ENCODE assay signal across 8 cellular contexts in genomic region chr1:8409107-8409506, GRCh38.
DNase-seq lines count a peak whose midpoint lies in the region; FAIRE-seq and TF ChIP-seq lines count a peak whose summit lies in the region.

No MANE protein-coding gene starts in this region.

- TF ChIP-seq CTCF in type B pancreatic cell (conservative IDR thresholded peaks at IDR 0.05), result peak; percentile 64

- intact Hi-C loops in dendritic cell treated with granulocyte-macrophage colony-stimulating factor and Interleukin-4, amounts not matched to agents 40 ng/mL and 50 ng/mL, for 4 days (cut with micrococcal nuclease), result no loop called here

- no peak overlapping the region for H3K4me3 Mint-ChIP-seq in dendritic cell treated with granulocyte-macrophage colony-stimulating factor and Interleukin-4, amounts not matched to agents 40 ng/mL and 50 ng/mL, for 4 days
- peak overlapping the region; percentile 75 for H3K4me3 Mint-ChIP-seq in type B pancreatic cell

- H3K4me1 Mint-ChIP-seq in dendritic cell treated with granulocyte-macrophage colony-stimulating factor and Interleukin-4, amounts not matched to agents 40 ng/mL and 50 ng/mL, for 4 days (ENCODE audit: low read depth), result peaks cover 36% of the 10 kb centered on the region
- H3K4me1 Mint-ChIP-seq in type B pancreatic cell (ENCODE audit: unreplicated experiment), result peaks cover 55% of the 10 kb centered on the region

- no peak for FAIRE-seq in frontal cortex (lab: Jason Lieb, UNC)

- H3K9me3 Mint-ChIP-seq in dendritic cell treated with granulocyte-macrophage colony-stimulating factor and Interleukin-4, amounts not matched to agents 40 ng/mL and 50 ng/mL, for 4 days, result no peaks in the 10 kb centered on the region
- H3K9me3 Mint-ChIP-seq in type B pancreatic cell, result no peaks in the 10 kb centered on the region

- peaks cover 91% of the 10 kb centered on the region for H3K36me3 Mint-ChIP-seq in dendritic cell treated with granulocyte-macrophage colony-stimulating factor and Interleukin-4, amounts not matched to agents 40 ng/mL and 50 ng/mL, for 4 days (ENCODE audit: low read depth)
- H3K36me3 Mint-ChIP-seq in type B pancreatic cell, result peaks cover 27% of the 10 kb centered on the region

- DNase-seq in DMS53 (lab: John Stamatoyannopoulos, UW) (peak; percentile 13), DMS53 treated with DMSO at 0.1 percent for 48 hours (lab: John Stamatoyannopoulos, UW; ENCODE audit: unreplicated experiment) (no peak), OCI-M1 (lab: John Stamatoyannopoulos, UW) (peak; percentile 88), lung microvascular endothelial cell (ENCODE audit: low read depth in 2 of 2) (peak; percentile 64 to 70), type B pancreatic cell (ENCODE audit: extremely low spot score, unreplicated experiment) (no peak), frontal cortex (ENCODE audit: low spot score in 2 of 2) (no peak), T1000 (lab: John Stamatoyannopoulos, UW) (no peak)

- H3K27ac Mint-ChIP-seq in dendritic cell treated with granulocyte-macrophage colony-stimulating factor and Interleukin-4, amounts not matched to agents 40 ng/mL and 50 ng/mL, for 4 days, result peak overlapping the region; percentile 32
- peak overlapping the region; percentile 66 for H3K27ac Mint-ChIP-seq in type B pancreatic cell

- H3K27me3 Mint-ChIP-seq in dendritic cell treated with granulocyte-macrophage colony-stimulating factor and Interleukin-4, amounts not matched to agents 40 ng/mL and 50 ng/mL, for 4 days, result no peaks in the 10 kb centered on the region
- no peaks in the 10 kb centered on the region for H3K27me3 Mint-ChIP-seq in type B pancreatic cell

Comparison
In these comparisons a context has a peak if more than half of its experiments do, and no peak if none do; other contexts are left out.
1. DNase-seq: peak in DMS53 (single experiment), OCI-M1 (single experiment) and lung microvascular endothelial cell (2 of 2); none in DMS53 treated with DMSO at 0.1 percent for 48 hours (single experiment), type B pancreatic cell (single experiment), frontal cortex (0 of 2) and T1000 (single experiment).